In genomic region chr22:40819741-40820140, GRCh38 we compare ENCODE assay signal across 8 cellular contexts. TPM values are rescaled to one million over a fixed set of nuclear protein-coding genes. Genes with fewer than 3 reads are reported as not detected.
DNase-seq lines count a peak whose midpoint lies in the region; ATAC-seq and TF ChIP-seq lines count a peak whose summit lies in the region.

No MANE protein-coding gene starts in this region.

- H2BK120ac ChIP-seq in neuronal stem cell (ENCODE audit: low read depth, low read length), result no peak overlapping the region

- ATAC-seq in GM21367 (IDR thresholded peaks at IDR 0.05; ENCODE audit: unreplicated experiment) (no peak), GM18870 (IDR thresholded peaks at IDR 0.05; ENCODE audit: unreplicated experiment) (no peak)

- WGBS in neuronal stem cell (ENCODE audit: extremely low coverage in 2 of 2, insufficient read length in 2 of 2, insufficient replicate concordance in 1 of 2), 2 donors, result no CpG with 5 or more reads among the region's 3 CpGs

- H3K23ac ChIP-seq in neuronal stem cell (ENCODE audit: low read depth, low read length, poor library complexity), result no peak overlapping the region

- no peak for TF ChIP-seq CTCF in GM12875 (IDR thresholded peaks at IDR 0.05; ENCODE audit: borderline replicate concordance, insufficient read depth, low read depth, low read length)
- TF ChIP-seq CTCF in epithelial cell of proximal tubule (conservative IDR thresholded peaks at IDR 0.05; ENCODE audit: low read depth, low read length), result no peak

- H2BK5ac ChIP-seq in neuronal stem cell (ENCODE audit: low read length), result no peak overlapping the region

- no peak overlapping the region for H4K8ac ChIP-seq in neuronal stem cell (ENCODE audit: low read depth, low read length)

- peak overlapping the region; percentile 74 for H3K9ac ChIP-seq in SK-N-MC (ENCODE audit: insufficient read length)
- no peak overlapping the region for H3K9ac ChIP-seq in neuronal stem cell (ENCODE audit: low read depth, low read length, poor library complexity)

- in situ Hi-C loops in ACHN (cut with HindIII; ENCODE audit: low pct_ligation_motif_present, low pct_unique_long_range_greater_than_20kb, low sequenced_read_pairs), result no loop called here

- H3K14ac ChIP-seq in neuronal stem cell (ENCODE audit: low read length), result no peak overlapping the region

- H3K4ac ChIP-seq in neuronal stem cell (ENCODE audit: low read length), result no peak overlapping the region

- H3K4me3 ChIP-seq in GM12875 (ENCODE audit: low read depth, low read length), result peak overlapping the region; percentile 55
- H3K4me3 ChIP-seq in SK-N-MC, result peak overlapping the region; percentile 100
- H3K4me3 ChIP-seq in epithelial cell of proximal tubule (ENCODE audit: low read depth, low read length), result peak overlapping the region; percentile 99
- H3K4me3 ChIP-seq in neuronal stem cell (ENCODE audit: low read length in 2 of 2), result peak overlapping the region; percentile 47 to 95

- H3K4me2 ChIP-seq in neuronal stem cell (ENCODE audit: insufficient read depth, low read length, poor library complexity, severe bottlenecking), result peak overlapping the region; percentile 54

- no peaks in the 10 kb centered on the region for H3K27me3 ChIP-seq in neuronal stem cell (ENCODE audit: control insufficient read depth in 3 of 3, insufficient read depth in 3 of 3, low read depth in 1 of 3, low read length in 3 of 3)

- H3K27ac ChIP-seq in SK-N-MC (peak overlapping the region; percentile 55; the same call in 1 of the 2 replicates), neuronal stem cell (replicated peaks; ENCODE audit: low read length) (peak overlapping the region; percentile 44)

- H4K91ac ChIP-seq in neuronal stem cell (ENCODE audit: low read depth, low read length, poor library complexity), result no peak overlapping the region

- H2AK5ac ChIP-seq in neuronal stem cell (ENCODE audit: low read depth, low read length), result no peak overlapping the region

- peaks cover 4% of the 10 kb centered on the region for H3K79me1 ChIP-seq in neuronal stem cell (ENCODE audit: low read depth, low read length)

- H3K9me3 ChIP-seq in SK-N-MC (ENCODE audit: low read depth, low read length) (no peaks in the 10 kb centered on the region), neuronal stem cell (replicated peaks in 1 of 2; ENCODE audit: control insufficient read depth in 2 of 2, insufficient read depth in 1 of 2, low read depth in 1 of 2, low read length in 2 of 2) (no peaks in the 10 kb centered on the region)

- peak overlapping the region; percentile 98 for H2AFZ ChIP-seq in neuronal stem cell (ENCODE audit: low read length)

- H3K36me3 ChIP-seq in SK-N-MC (ENCODE audit: insufficient read depth, low read length), result peaks cover 28% of the 10 kb centered on the region
- peaks cover 0 to 34% of the 10 kb centered on the region in 2 donors for H3K36me3 ChIP-seq in neuronal stem cell (replicated peaks in 1 of 2; ENCODE audit: control insufficient read depth in 2 of 2, insufficient read depth in 2 of 2, low read length in 2 of 2)

- H2BK15ac ChIP-seq in neuronal stem cell (ENCODE audit: low read length), result no peak overlapping the region

- DNase-seq in ACHN (peak; percentile 17), SK-N-MC (ENCODE audit: low read depth, low spot score) (no peak), epithelial cell of proximal tubule (ENCODE audit: low read depth) (no peak), neuronal stem cell (ENCODE audit: low spot score) (no peak)
- no peak for DNase-seq in activated effector memory CD4-positive, alpha-beta T cell treated with Interleukin-2 at 50 U/mL for 16 hours

- H3K4me1 ChIP-seq in neuronal stem cell (ENCODE audit: control insufficient read depth in 2 of 2, insufficient read depth in 1 of 2, low read depth in 1 of 2, low read length in 2 of 2), result peaks cover 0 to 3% of the 10 kb centered on the region in 2 donors

- no peak overlapping the region for H3K18ac ChIP-seq in neuronal stem cell (ENCODE audit: low read length)

- H2BK12ac ChIP-seq in neuronal stem cell (ENCODE audit: low read length), result no peak overlapping the region

RNA-seq across cellular contexts. Expression of gene SLC25A17, which starts 0.6 kb away (rescaled TPM):
- total RNA-seq in epithelial cell of proximal tubule, result 16.3 and 29.6 TPM in 2 replicates
- polyA plus RNA-seq in neuronal stem cell (2013, experiment 1 of 2), result 15.1 TPM
- 14.8 TPM for polyA plus RNA-seq in neuronal stem cell (2013, experiment 2 of 2)

RNA-seq across cellular contexts. Expression of gene ST13, which starts 36.7 kb away (rescaled TPM):
- total RNA-seq in epithelial cell of proximal tubule, result 126 and 159 TPM in 2 replicates
- polyA plus RNA-seq in neuronal stem cell (2013, experiment 1 of 2), result 319 TPM
- 314 TPM for polyA plus RNA-seq in neuronal stem cell (2013, experiment 2 of 2)

RNA-seq across cellular contexts. Expression of gene XPNPEP3, which starts 37.2 kb away (rescaled TPM):
- 7.1 and 9.1 TPM in 2 replicates for total RNA-seq in epithelial cell of proximal tubule
- 11.4 TPM for polyA plus RNA-seq in neuronal stem cell (2013, experiment 1 of 2)
- 11.3 TPM for polyA plus RNA-seq in neuronal stem cell (2013, experiment 2 of 2)

RNA-seq across cellular contexts. Expression of gene DNAJB7, which starts 42.2 kb away (rescaled TPM):
- total RNA-seq in epithelial cell of proximal tubule, result not detected in 2 replicates
- polyA plus RNA-seq in neuronal stem cell (2013, experiment 1 of 2), result not detected
- not detected for polyA plus RNA-seq in neuronal stem cell (2013, experiment 2 of 2)
